39 cellular contexts compared by ENCODE assay signal in genomic region chr15:83499476-83499875, GRCh38. TPM values are rescaled to one million over a fixed set of nuclear protein-coding genes. Genes with fewer than 3 reads are reported as not detected.
"Had no signal": no experiment of that assay in that cellular context is flagged by ENCODE, and none has a peak within 500 bp of the region (broad histone marks: within the 10 kb centered on the region; RNA-seq: fewer than 3 reads in every experiment).

No MANE protein-coding gene starts in this region.

- H3K4me2 ChIP-seq: PC-9 had no signal

- H3K27me3 ChIP-seq: brain microvascular endothelial cell, MG63 had no signal

- H3K4me3 ChIP-seq: MG63, PC-9 had no signal

- H3K27ac ChIP-seq: brain microvascular endothelial cell, PC-9, RWPE1, VCaP had no signal

- DNase-seq: activated B cell treated with CpG ODN at 0.5 μM for 24 hours; activated CD4-positive, alpha-beta memory T cell treated with anti-CD3 and anti-CD28 coated beads for 36 hours; activated CD4-positive, alpha-beta T cell treated with anti-CD3 and anti-CD28 coated beads for 4 hours; activated CD4-positive, alpha-beta T cell treated with anti-CD3 and anti-CD28 coated beads, Interleukin-2, amount 50 U/mL, for 1 hour; activated CD4-positive, CD25-positive, alpha-beta regulatory T cell treated with anti-CD3 and anti-CD28 coated beads, Interleukin-2, amount 50 U/mL, for 72 hours; activated CD8-positive, alpha-beta memory T cell treated with anti-CD3 and anti-CD28 coated beads, Interleukin-2, amount 10 ng/mL, durations not matched to agents 7 days and 5 days; activated CD8-positive, alpha-beta memory T cell treated with anti-CD3 and anti-CD28 coated beads, Interleukin-2, amount 50 U/mL, for 48 hours; activated effector memory CD4-positive, alpha-beta T cell treated with Interleukin-2 at 50 U/mL for 16 hours; activated naive CD4-positive, alpha-beta T cell; activated naive CD4-positive, alpha-beta T cell treated with anti-CD3 and anti-CD28 coated beads, Interleukin-2, amount 50 U/mL, for 16 hours; activated naive CD8-positive, alpha-beta T cell treated with anti-CD3 and anti-CD28 coated beads for 36 hours; activated T-cell treated with anti-CD3 and anti-CD28 coated beads, Interleukin-2, amount 50 U/mL, for 48 hours; amniotic stem cell; aorta; brain microvascular endothelial cell; central memory CD4-positive, alpha-beta T cell; Karpas-422; MG63; NCI-H1048; NCI-H1105 treated with DMSO at 0.1 percent for 48 hours; NCI-H1436; NCI-H1694; NCI-H2029; NCI-H345; NCI-H510A; NCI-H526; NCI-H748 treated with DMSO at 0.1 percent for 48 hours; NK-92 treated with Interleukin-12 subunit alpha and Interleukin-12 subunit beta, amount 100 ng/mL, for 24 hours; PC-9; SIG-M5; T-cell; T-helper 17 cell; T-helper 9 cell had no signal

- FAIRE-seq: RCC 7860 had no signal

- H3K9me3 ChIP-seq: MG63 had no signal

- H3K27me3 Mint-ChIP-seq: activated CD8-positive, alpha-beta memory T cell treated with anti-CD3 and anti-CD28 coated beads, Interleukin-2, amount 10 ng/mL, durations not matched to agents 7 days and 5 days; activated naive CD8-positive, alpha-beta T cell treated with anti-CD3 and anti-CD28 coated beads for 36 hours; T-cell; T-helper 17 cell had no signal

- H2AFZ ChIP-seq: PC-9 had no signal

- H3K36me3 ChIP-seq: brain microvascular endothelial cell, MG63 had no signal

- H3K4me3 Mint-ChIP-seq: activated B cell treated with CpG ODN at 0.5 μM for 24 hours; activated CD4-positive, alpha-beta memory T cell treated with anti-CD3 and anti-CD28 coated beads for 36 hours; activated CD8-positive, alpha-beta memory T cell treated with anti-CD3 and anti-CD28 coated beads, Interleukin-2, amount 10 ng/mL, durations not matched to agents 7 days and 5 days; activated naive CD8-positive, alpha-beta T cell treated with anti-CD3 and anti-CD28 coated beads for 36 hours; T-cell; T-helper 17 cell had no signal

- ATAC-seq: activated CD8-positive, alpha-beta memory T cell treated with anti-CD3 and anti-CD28 coated beads, Interleukin-2, amount 10 ng/mL, durations not matched to agents 7 days and 5 days; Right ventricle myocardium inferior; SK-N-SH treated with all-trans-retinoic acid at 6 μM for 48 hours; T-cell; T-helper 17 cell had no signal

- H3K27ac Mint-ChIP-seq: activated B cell treated with CpG ODN at 0.5 μM for 24 hours; activated CD4-positive, alpha-beta memory T cell treated with anti-CD3 and anti-CD28 coated beads for 36 hours; activated CD8-positive, alpha-beta memory T cell treated with anti-CD3 and anti-CD28 coated beads, Interleukin-2, amount 10 ng/mL, durations not matched to agents 7 days and 5 days; activated naive CD8-positive, alpha-beta T cell treated with anti-CD3 and anti-CD28 coated beads for 36 hours; T-cell; T-helper 17 cell had no signal

- H3K4me1 Mint-ChIP-seq: activated B cell treated with CpG ODN at 0.5 μM for 24 hours; activated CD8-positive, alpha-beta memory T cell treated with anti-CD3 and anti-CD28 coated beads, Interleukin-2, amount 10 ng/mL, durations not matched to agents 7 days and 5 days; activated naive CD8-positive, alpha-beta T cell treated with anti-CD3 and anti-CD28 coated beads for 36 hours; T-cell; T-helper 17 cell had no signal

- H3K36me3 Mint-ChIP-seq: activated CD4-positive, alpha-beta memory T cell treated with anti-CD3 and anti-CD28 coated beads for 36 hours; activated CD8-positive, alpha-beta memory T cell treated with anti-CD3 and anti-CD28 coated beads, Interleukin-2, amount 10 ng/mL, durations not matched to agents 7 days and 5 days; T-cell had no signal

RNA-seq across cellular contexts. Expression of gene SH3GL3, which starts 52.3 kb away (rescaled TPM):
- total RNA-seq: activated B cell treated with CpG ODN at 0.5 μM for 24 hours; activated CD4-positive, alpha-beta memory T cell treated with anti-CD3 and anti-CD28 coated beads for 36 hours; activated CD8-positive, alpha-beta memory T cell treated with anti-CD3 and anti-CD28 coated beads, Interleukin-2, amount 10 ng/mL, durations not matched to agents 7 days and 5 days; activated naive CD8-positive, alpha-beta T cell treated with anti-CD3 and anti-CD28 coated beads for 36 hours; Right ventricle myocardium inferior; SK-MEL-5; T-cell had no signal
- polyA plus RNA-seq: aorta had no signal
